In genomic region chr1:147598631-147599361, GRCh38 we compare ENCODE assay signal across 1 cellular context.
TF ChIP-seq lines count a peak whose summit lies in the region.

No MANE protein-coding gene starts in this region.

TF ChIP-seq in HEK293, 187 proteins besides CTCF, POLR2A, EP300 and RAD21 (continued from another document):
- TF ChIP-seq ZBTB11 (tag by site-specific recombination; conservative IDR thresholded peaks at IDR 0.05; ENCODE audit: low read depth): peak; percentile 63; the same call in 1 of the 2 replicates
- TF ChIP-seq GLI4 (tag by site-specific recombination; IDR thresholded peaks at IDR 0.05): peak; percentile 86; the same call in 1 of the 2 replicates
- TF ChIP-seq PRDM10 (tag by site-specific recombination; IDR thresholded peaks at IDR 0.05): peak; percentile 75
- TF ChIP-seq ZBTB17 (tag by site-specific recombination; IDR thresholded peaks at IDR 0.05): peak; percentile 69; the same call in 1 of the 2 replicates
- peak; percentile 66 for TF ChIP-seq ZIC2 (tag by site-specific recombination; IDR thresholded peaks at IDR 0.05)
- TF ChIP-seq ZNF16 (tag by site-specific recombination; IDR thresholded peaks at IDR 0.05; ENCODE audit: low read depth): no peak
- 0 out of 2 replicates have a peak, but pooled peaks have one; percentile 43 for TF ChIP-seq SP7 (tag by site-specific recombination; IDR thresholded peaks at IDR 0.05)
- peak; percentile 62 for TF ChIP-seq ZNF366 (tag by site-specific recombination; conservative IDR thresholded peaks at IDR 0.05)
- TF ChIP-seq ZNF335 (tag by site-specific recombination; conservative IDR thresholded peaks at IDR 0.05): peak; percentile 96
- no peak for TF ChIP-seq KLF16 (tag by site-specific recombination; IDR thresholded peaks at IDR 0.05)
